Comparison of ENCODE assay signal across 18 cellular contexts in genomic region chr20:51363378-51363777, GRCh38.
A peak's percentile ranks its signal among the peaks of the same experiment; 100 is the strongest.
DNase-seq lines count a peak whose midpoint lies in the region; ATAC-seq and TF ChIP-seq lines count a peak whose summit lies in the region.
"Had no signal": no experiment of that assay in that cellular context is flagged by ENCODE, and none has a peak within 500 bp of the region (broad histone marks: within the 10 kb centered on the region; RNA-seq: fewer than 3 reads in every experiment).

No MANE protein-coding gene starts in this region.

- H3K4me1 Mint-ChIP-seq in stimulated activated memory B cell treated with anti-CD40 and anti-IgM and Interleukin-4, amounts not matched to agents 10 μg/mL and 1 μg/mL and 100 μg/mL, for 72 hours, result no peaks in the 10 kb centered on the region

- WGBS in spleen, 5 donors, result 60 to 75% (median 65%) methylated on average over 2 of the region's 2 CpGs

- no peak for TF ChIP-seq POLR2A in spleen (IDR thresholded peaks at IDR 0.05)

- H3K4me3 ChIP-seq in RWPE2 (ENCODE audit: severe bottlenecking) (no peak overlapping the region), spleen (no peak overlapping the region)

- peak; percentile 91 for ATAC-seq in GM18858 (IDR thresholded peaks at IDR 0.05; ENCODE audit: unreplicated experiment)
- peak; percentile 73 for ATAC-seq in GM21381 (IDR thresholded peaks at IDR 0.05; ENCODE audit: unreplicated experiment)
- ATAC-seq in RWPE2 (ENCODE audit: low read depth), result no peak
- ATAC-seq in stimulated activated memory B cell treated with anti-CD40 and anti-IgM and Interleukin-4, amounts not matched to agents 10 μg/mL and 1 μg/mL and 100 μg/mL, for 72 hours, result no peak
- no peak for ATAC-seq in GM21360 (IDR thresholded peaks at IDR 0.05; ENCODE audit: unreplicated experiment)

- H3K27me3 ChIP-seq in RWPE2 (ENCODE audit: insufficient read depth, poor library complexity, severe bottlenecking) (no peaks in the 10 kb centered on the region), spleen (replicated peaks in 1 of 7) (no peaks in the 10 kb centered on the region)

- no peak overlapping the region for H3K27ac Mint-ChIP-seq in stimulated activated memory B cell treated with anti-CD40 and anti-IgM and Interleukin-4, amounts not matched to agents 10 μg/mL and 1 μg/mL and 100 μg/mL, for 72 hours
- H3K27ac Mint-ChIP-seq: IgD-negative memory B cell had no signal

- H3K9me3 ChIP-seq in RWPE2 (ENCODE audit: severe bottlenecking), result peaks cover 9% of the 10 kb centered on the region
- peaks cover 0 to 20% (median 15%) of the 10 kb centered on the region in 8 donors for H3K9me3 ChIP-seq in spleen

- DNase-seq in RWPE2 (ENCODE audit: low spot score) (no peak), spleen (peak; percentile 39), GM10248 (ENCODE audit: extremely low spot score) (no peak)
- DNase-seq: AML-193; DMS79; NCI-H1105 treated with DMSO at 0.1 percent for 48 hours; NCI-H1694; NCI-H2081 treated with DMSO at 0.1 percent for 48 hours; NK-92 treated with Interleukin-12 subunit alpha and Interleukin-12 subunit beta, amount 100 ng/mL, for 24 hours; Right ventricle myocardium superior; SW 1271 had no signal

- H3K9me3 Mint-ChIP-seq in stimulated activated memory B cell treated with anti-CD40 and anti-IgM and Interleukin-4, amounts not matched to agents 10 μg/mL and 1 μg/mL and 100 μg/mL, for 72 hours, result peaks cover 10% of the 10 kb centered on the region

- CTCF ChIA-PET in GM10248 (lab: Yijun Ruan, JAX), result interaction anchor here (0.8 to 1.1 kb wide), 2 partner anchors 13 to 231 kb away, joined by 3 to 5 read pairs; no protein-coding TSS in a partner anchor

- H3K27me3 Mint-ChIP-seq in stimulated activated memory B cell treated with anti-CD40 and anti-IgM and Interleukin-4, amounts not matched to agents 10 μg/mL and 1 μg/mL and 100 μg/mL, for 72 hours, result peaks cover 13% of the 10 kb centered on the region

- H3K4me3 Mint-ChIP-seq in stimulated activated memory B cell treated with anti-CD40 and anti-IgM and Interleukin-4, amounts not matched to agents 10 μg/mL and 1 μg/mL and 100 μg/mL, for 72 hours, result no peak overlapping the region
- H3K4me3 Mint-ChIP-seq: IgD-negative memory B cell had no signal

- no peak for TF ChIP-seq CTCF in RWPE2 (IDR thresholded peaks at IDR 0.05; ENCODE audit: poor library complexity, severe bottlenecking)
- no peak for TF ChIP-seq CTCF in spleen (IDR thresholded peaks at IDR 0.05 in 8 of 11, conservative IDR thresholded peaks at IDR 0.05 in 3 of 11)
- no peak for TF ChIP-seq CTCF in GM10248 (IDR thresholded peaks at IDR 0.05; ENCODE audit: control extremely low read depth, extremely low read depth, low read depth, missing control alignments)

- H3K36me3 Mint-ChIP-seq in stimulated activated memory B cell treated with anti-CD40 and anti-IgM and Interleukin-4, amounts not matched to agents 10 μg/mL and 1 μg/mL and 100 μg/mL, for 72 hours, result peaks cover 7% of the 10 kb centered on the region
- H3K36me3 Mint-ChIP-seq: IgD-negative memory B cell had no signal

- H3K27ac ChIP-seq in RWPE2 (ENCODE audit: poor library complexity, severe bottlenecking) (peak overlapping the region; percentile 97), spleen (no peak overlapping the region)
- H3K27ac ChIP-seq: C4-2B, HL-60 had no signal

- H3K36me3 ChIP-seq in RWPE2 (ENCODE audit: low read depth), result no peaks in the 10 kb centered on the region
- no peaks in the 10 kb centered on the region for H3K36me3 ChIP-seq in spleen

- POLR2A ChIA-PET in GM10248 (lab: Yijun Ruan, JAX), result no interaction called here

- H3K4me1 ChIP-seq in RWPE2 (ENCODE audit: insufficient read depth, poor library complexity, severe bottlenecking) (peaks cover 43% of the 10 kb centered on the region), spleen (no peaks in the 10 kb centered on the region)

- intact Hi-C loops in spleen (cut with DNase I; ENCODE audit: low total_unique reads), result no loop called here

Comparison
In these comparisons a context has a peak if more than half of its experiments do, and no peak if none do; other contexts are left out.
1. ATAC-seq: peak in GM18858 (single experiment) and GM21381 (single experiment); none in RWPE2 (single experiment), stimulated activated memory B cell treated with anti-CD40 and anti-IgM and Interleukin-4, amounts not matched to agents 10 μg/mL and 1 μg/mL and 100 μg/mL, for 72 hours (single experiment) and GM21360 (single experiment).